23 cellular contexts compared by ENCODE assay signal in genomic region chr13:113750554-113751399, GRCh38. TPM values are rescaled to one million over a fixed set of nuclear protein-coding genes. Genes with fewer than 3 reads are reported as not detected.
A peak's percentile ranks its signal among the peaks of the same experiment; 100 is the strongest.
DNase-seq lines count a peak whose midpoint lies in the region; ATAC-seq and TF ChIP-seq lines count a peak whose summit lies in the region.
"Had no signal": no experiment of that assay in that cellular context is flagged by ENCODE, and none has a peak within 500 bp of the region (broad histone marks: within the 10 kb centered on the region; RNA-seq: fewer than 3 reads in every experiment).

No MANE protein-coding gene starts in this region.

- no peak for TF ChIP-seq RAD21 in IMR-90 (IDR thresholded peaks at IDR 0.05; ENCODE audit: low read length)

- H2BK15ac ChIP-seq in IMR-90 (ENCODE audit: low read depth, low read length) (no peak overlapping the region), mesenchymal stem cell (ENCODE audit: low read depth, poor library complexity, severe bottlenecking) (no peak overlapping the region)

- peaks cover 0 to 8% (median 0%) of the 10 kb centered on the region in 5 experiments for H3K9me3 Mint-ChIP-seq in brain
- H3K9me3 Mint-ChIP-seq in type B pancreatic cell: no peaks in the 10 kb centered on the region
- H3K9me3 Mint-ChIP-seq: CD4-positive, alpha-beta T cell had no signal

- H3K18ac ChIP-seq in IMR-90 (ENCODE audit: low read depth, low read length) (no peak overlapping the region), mesenchymal stem cell (ENCODE audit: low read depth in 1 of 2, low read length in 2 of 2) (no peak overlapping the region)

- H3K27ac Mint-ChIP-seq in brain (peak overlapping the region in 3 of 5 experiments; percentile 2 to 48 (median 39)), type B pancreatic cell (peak overlapping the region; percentile 30)
- H3K27ac Mint-ChIP-seq: CD4-positive, alpha-beta T cell had no signal

- 0 out of 2 replicates have a peak, but pooled peaks cover 5% of the 10 kb centered on the region for H3K9me1 ChIP-seq in IMR-90 (ENCODE audit: insufficient read depth, low read length)

- 91% methylated on average over 19 of the region's 23 CpGs; no CpG with 5 or more reads in 1 of the 2 experiments for WGBS in IMR-90 (ENCODE audit: extremely low coverage in 2 of 2, insufficient read length in 1 of 2), 2 experiments
- WGBS in mesenchymal stem cell: 91% methylated on average over 23 of the region's 23 CpGs
- WGBS in body of pancreas, 2 donors: 77 to 79% methylated on average over 23 of the region's 23 CpGs

- H4K8ac ChIP-seq in IMR-90 (ENCODE audit: low read depth in 2 of 2, low read length in 2 of 2): no peak overlapping the region
- H4K8ac ChIP-seq in mesenchymal stem cell (ENCODE audit: low read length): no peak overlapping the region

- CTCF ChIA-PET in IMR-90 (lab: Yijun Ruan, JAX): no interaction called here

- H2AK5ac ChIP-seq in IMR-90 (ENCODE audit: low read depth, low read length): no peak overlapping the region
- H2AK5ac ChIP-seq in mesenchymal stem cell (ENCODE audit: low read length, severe bottlenecking): no peak overlapping the region

- H3K56ac ChIP-seq in IMR-90 (ENCODE audit: extremely low read depth, insufficient read depth, low read length): no peak overlapping the region

- H2BK120ac ChIP-seq in IMR-90 (ENCODE audit: low read depth, low read length) (no peak overlapping the region), mesenchymal stem cell (ENCODE audit: low read depth, low read length) (no peak overlapping the region)

- H3K4ac ChIP-seq in IMR-90 (ENCODE audit: low read depth, low read length) (no peak overlapping the region), mesenchymal stem cell (ENCODE audit: low read depth in 1 of 2, low read length in 2 of 2) (peak overlapping the region in 1 of 2 experiments; percentile 35)

- intact Hi-C loops in IMR-90 (cut with micrococcal nuclease): no loop called here
- intact Hi-C loops in body of pancreas (cut with DNase I): no loop called here

- H3K4me3 Mint-ChIP-seq in brain (peak overlapping the region in 2 of 5 experiments; percentile 5 to 43), type B pancreatic cell (no peak overlapping the region)
- H3K4me3 Mint-ChIP-seq: CD4-positive, alpha-beta T cell had no signal

- H3K27me3 Mint-ChIP-seq in brain (peaks cover 12% of the 10 kb centered on the region), type B pancreatic cell (peaks cover 3% of the 10 kb centered on the region)

- in situ Hi-C loops in IMR-90 (cut with MboI; ENCODE audit: low sequenced_read_pairs): no loop called here
- in situ Hi-C loops in G401 (cut with HindIII; ENCODE audit: low sequenced_read_pairs): no loop called here

- TF ChIP-seq CTCF in IMR-90 (conservative IDR thresholded peaks at IDR 0.05; ENCODE audit: low read depth, low read length): no peak
- no peak for TF ChIP-seq CTCF in brain (conservative IDR thresholded peaks at IDR 0.05)
- TF ChIP-seq CTCF in type B pancreatic cell (conservative IDR thresholded peaks at IDR 0.05): no peak
- TF ChIP-seq CTCF in body of pancreas (IDR thresholded peaks at IDR 0.05): no peak

- H4K20me1 ChIP-seq in IMR-90 (ENCODE audit: insufficient read depth, low read length): peaks cover 4% of the 10 kb centered on the region; the same call in 1 of the 2 replicates
- H4K20me1 ChIP-seq: BLaER1 had no signal

- no peak overlapping the region for H2BK5ac ChIP-seq in IMR-90 (ENCODE audit: low read depth, low read length, poor library complexity, severe bottlenecking)
- no peak overlapping the region for H2BK5ac ChIP-seq in mesenchymal stem cell (ENCODE audit: low read depth, low read length, poor library complexity, severe bottlenecking)

- H3K27ac ChIP-seq in IMR-90 (ENCODE audit: insufficient read depth, low read length) (no peak overlapping the region), mesenchymal stem cell (ENCODE audit: low read length, poor library complexity, severe bottlenecking) (no peak overlapping the region), body of pancreas (no peak overlapping the region)
- H3K27ac ChIP-seq: BLaER1, GM23248, HL-60, Peyer's patch, SJCRH30 had no signal

- no peaks in the 10 kb centered on the region for H3K36me3 ChIP-seq in IMR-90 (ENCODE audit: control insufficient read depth, insufficient read depth, low read length)
- H3K36me3 ChIP-seq in mesenchymal stem cell (ENCODE audit: control insufficient read depth in 1 of 2, insufficient read depth in 2 of 2, low read depth in 1 of 2, low read length in 2 of 2): no peaks in the 10 kb centered on the region
- H3K36me3 ChIP-seq in body of pancreas (replicated peaks in 1 of 2; ENCODE audit: insufficient read depth in 1 of 2, low read depth in 2 of 2): no peaks in the 10 kb centered on the region
- H3K36me3 ChIP-seq: BLaER1, Peyer's patch, SJCRH30 had no signal

- H2AK9ac ChIP-seq in IMR-90 (replicated peaks; ENCODE audit: low read depth, low read length, poor library complexity): no peak overlapping the region

- H4K91ac ChIP-seq in IMR-90 (ENCODE audit: insufficient read depth, low read depth, low read length) (no peak overlapping the region), mesenchymal stem cell (ENCODE audit: low read length) (peak overlapping the region; percentile 73)

- H3K9me3 ChIP-seq in IMR-90 (ENCODE audit: control insufficient read depth, insufficient read depth, low read length) (no peaks in the 10 kb centered on the region), mesenchymal stem cell (ENCODE audit: control insufficient read depth, low read length) (no peaks in the 10 kb centered on the region), body of pancreas (no peaks in the 10 kb centered on the region)
- H3K9me3 ChIP-seq: Caco-2, Peyer's patch, SJCRH30 had no signal

- POLR2A ChIA-PET in IMR-90 (lab: Charles Lee; ENCODE audit: unreplicated experiment): no interaction called here

- H3K27me3 ChIP-seq in IMR-90 (ENCODE audit: control insufficient read depth, insufficient read depth, low read length) (peaks cover 28% of the 10 kb centered on the region), mesenchymal stem cell (ENCODE audit: control insufficient read depth in 1 of 2, insufficient read depth in 1 of 2, low read length in 2 of 2) (peaks cover 20 to 58% of the 10 kb centered on the region in 2 experiments), body of pancreas (no peaks in the 10 kb centered on the region)
- H3K27me3 ChIP-seq: BLaER1, Peyer's patch, SJCRH30 had no signal

- H3K9ac ChIP-seq in IMR-90 (ENCODE audit: low read depth, low read length) (no peak overlapping the region), mesenchymal stem cell (ENCODE audit: low read length) (no peak overlapping the region)
- H3K9ac ChIP-seq: BLaER1, GM23248 had no signal

- DNase-seq in IMR-90 (no peak), mesenchymal stem cell (no peak), type B pancreatic cell (ENCODE audit: extremely low spot score, unreplicated experiment) (no peak), G401 (ENCODE audit: low spot score) (no peak), body of pancreas (no peak), NCI-H748 (lab: John Stamatoyannopoulos, UW; ENCODE audit: unreplicated experiment) (no peak)
- DNase-seq: Caco-2; CD4-positive, alpha-beta T cell; DMS 273 treated with DMSO at 0.1 percent for 48 hours; DMS79 treated with DMSO at 0.1 percent for 48 hours; HCEC 1CT; NCI-H1105; NCI-H146; NCI-H2029 treated with DMSO at 0.1 percent for 48 hours; NCI-H345; NCI-H524; NCI-H82; SJCRH30 had no signal

- no peaks in the 10 kb centered on the region for H3K79me1 ChIP-seq in IMR-90 (ENCODE audit: low read depth in 1 of 2, low read length in 2 of 2)
- no peaks in the 10 kb centered on the region for H3K79me1 ChIP-seq in mesenchymal stem cell (replicated peaks; ENCODE audit: low read length, poor library complexity, severe bottlenecking)

- ATAC-seq in IMR-90 (ENCODE audit: low read depth) (no peak), body of pancreas (no peak)

- BruUV-seq in IMR-90 (replicated peaks; lab: Mats Ljungman, UMichigan): no TSS peak

- H3K4me1 Mint-ChIP-seq in brain (peaks cover 15% of the 10 kb centered on the region), type B pancreatic cell (ENCODE audit: unreplicated experiment) (peaks cover 4% of the 10 kb centered on the region)

- dilution Hi-C loops in IMR-90 (cut with HindIII; ENCODE audit: low sequenced_read_pairs, unreplicated experiment): no loop called here

- H3K4me3 ChIP-seq in IMR-90 (ENCODE audit: insufficient read depth, low read depth, low read length) (no peak overlapping the region), mesenchymal stem cell (ENCODE audit: insufficient read depth in 1 of 2, low read depth in 1 of 2, low read length in 2 of 2) (no peak overlapping the region), body of pancreas (no peak overlapping the region)
- H3K4me3 ChIP-seq: BLaER1, GM23248, Peyer's patch, SJCRH30 had no signal

- H3K14ac ChIP-seq in IMR-90 (replicated peaks; ENCODE audit: low read depth, low read length): no peak overlapping the region
- no peak overlapping the region for H3K14ac ChIP-seq in mesenchymal stem cell (ENCODE audit: low read length in 2 of 2)

- H3K4me2 ChIP-seq in IMR-90 (ENCODE audit: low read depth, low read length) (no peak overlapping the region), mesenchymal stem cell (ENCODE audit: low read length, poor library complexity, severe bottlenecking) (no peak overlapping the region)
- H3K4me2 ChIP-seq: BLaER1 had no signal

- H2BK20ac ChIP-seq in IMR-90 (ENCODE audit: low read depth, low read length): no peak overlapping the region

- H3K4me1 ChIP-seq in IMR-90 (ENCODE audit: control insufficient read depth, insufficient read depth, low read length): no peaks in the 10 kb centered on the region
- peaks cover 3% of the 10 kb centered on the region for H3K4me1 ChIP-seq in mesenchymal stem cell (ENCODE audit: control insufficient read depth, insufficient read depth, low read depth, low read length)
- no peaks in the 10 kb centered on the region for H3K4me1 ChIP-seq in body of pancreas
- H3K4me1 ChIP-seq: SJCRH30 had no signal

- TF ChIP-seq POLR2A in IMR-90 (IDR thresholded peaks at IDR 0.05; ENCODE audit: low read depth, low read length) (no peak), body of pancreas (IDR thresholded peaks at IDR 0.05) (no peak)

- H2BK12ac ChIP-seq in mesenchymal stem cell (ENCODE audit: low read length in 2 of 2): no peak overlapping the region

- no peak overlapping the region for H3K23ac ChIP-seq in IMR-90 (ENCODE audit: low read depth, low read length)
- no peak overlapping the region for H3K23ac ChIP-seq in mesenchymal stem cell (ENCODE audit: low read length in 2 of 2)

- no peaks in the 10 kb centered on the region for H3K36me3 Mint-ChIP-seq in brain
- H3K36me3 Mint-ChIP-seq in type B pancreatic cell: no peaks in the 10 kb centered on the region

- H4K5ac ChIP-seq in IMR-90 (ENCODE audit: low read depth, low read length): no peak overlapping the region

- H2AFZ ChIP-seq in IMR-90 (replicated peaks; ENCODE audit: low read length, poor library complexity) (peak overlapping the region; percentile 49), mesenchymal stem cell (ENCODE audit: low read depth, low read length) (no peak overlapping the region)
- H2AFZ ChIP-seq: GM23248 had no signal

RNA-seq across cellular contexts. Expression of gene TMEM255B, which starts 8.2 kb away (rescaled TPM):
- total RNA-seq in IMR-90 (2012; rRNA removed) (0.36 and 0.83 TPM in 2 replicates), type B pancreatic cell (ENCODE audit: low replicate concordance) (0.92 and 1.9 TPM in 2 replicates), body of pancreas (1 to 10 TPM; 1.0 to 4.6 TPM)
- polyA plus RNA-seq in IMR-90 (2012; rRNA removed) (0.94 and 1.1 TPM in 2 replicates), brain (ENCODE audit: insufficient read depth, low read depth, low replicate concordance) (20.0 TPM)
- polyA plus RNA-seq in IMR-90 (2012; cell fraction: cytosol; rRNA removed): 0.65 and 1.3 TPM in 2 replicates
- 0.46 and 0.95 TPM in 2 replicates for polyA plus RNA-seq in IMR-90 (2012; cell fraction: nucleus; rRNA removed; ENCODE audit: low replicate concordance)
- 2.0 TPM for polyA plus RNA-seq in mesenchymal stem cell (2013, experiment 1 of 2)
- 2.2 TPM for polyA plus RNA-seq in mesenchymal stem cell (2013, experiment 2 of 2)
- 1.2 TPM in 1 of 2 replicates, not detected in the other for total RNA-seq in G401 (2014; rRNA removed; shearing (Covaris generic))
- total RNA-seq: GM23248, SJCRH30 had no signal
